Comparison of ENCODE assay signal across 1 cellular context in genomic region chr5:97162045-97162444, GRCh38.
A peak's percentile ranks its signal among the peaks of the same experiment; 100 is the strongest.
TF ChIP-seq lines count a peak whose summit lies in the region.

No MANE protein-coding gene starts in this region.

TF ChIP-seq in GM12878, 131 proteins besides CTCF, POLR2A, EP300 and RAD21 (continued from another document):
- TF ChIP-seq, protein P1, sequence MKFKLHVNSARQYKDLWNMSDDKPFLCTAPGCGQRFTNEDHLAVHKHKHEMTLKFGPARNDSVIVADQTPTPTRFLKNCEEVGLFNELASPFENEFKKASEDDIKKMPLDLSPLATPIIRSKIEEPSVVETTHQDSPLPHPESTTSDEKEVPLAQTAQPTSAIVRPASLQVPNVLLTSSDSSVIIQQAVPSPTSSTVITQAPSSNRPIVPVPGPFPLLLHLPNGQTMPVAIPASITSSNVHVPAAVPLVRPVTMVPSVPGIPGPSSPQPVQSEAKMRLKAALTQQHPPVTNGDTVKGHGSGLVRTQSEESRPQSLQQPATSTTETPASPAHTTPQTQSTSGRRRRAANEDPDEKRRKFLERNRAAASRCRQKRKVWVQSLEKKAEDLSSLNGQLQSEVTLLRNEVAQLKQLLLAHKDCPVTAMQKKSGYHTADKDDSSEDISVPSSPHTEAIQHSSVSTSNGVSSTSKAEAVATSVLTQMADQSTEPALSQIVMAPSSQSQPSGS (IDR thresholded peaks at IDR 0.05; ENCODE audit: low read length): 0 out of 2 replicates have a peak, but pooled peaks have one; percentile 23
- TF ChIP-seq ZNF274 (IDR thresholded peaks at IDR 0.05; ENCODE audit: insufficient read depth, insufficient read length): no peak
- no peak for TF ChIP-seq SUZ12 (IDR thresholded peaks at IDR 0.05; ENCODE audit: unreplicated experiment)
- peak; percentile 37 for TF ChIP-seq SKIL (IDR thresholded peaks at IDR 0.05; ENCODE audit: low read depth, poor library complexity, severe bottlenecking)
